In genomic region chrX:56986138-56986537, GRCh38 we compare ENCODE assay signal across 20 cellular contexts. TPM values are rescaled to one million over a fixed set of nuclear protein-coding genes. Genes with fewer than 3 reads are reported as not detected.
DNase-seq lines count a peak whose midpoint lies in the region; ATAC-seq, FAIRE-seq and TF ChIP-seq lines count a peak whose summit lies in the region.
"Had no signal": no experiment of that assay in that cellular context is flagged by ENCODE, and none has a peak within 500 bp of the region (broad histone marks: within the 10 kb centered on the region; RNA-seq: fewer than 3 reads in every experiment).

No MANE protein-coding gene starts in this region.

- FAIRE-seq in bronchial epithelial cell (lab: Jason Lieb, UNC): no peak
- FAIRE-seq: H54, K562, TTC549 had no signal

- ATAC-seq in GM18502 (IDR thresholded peaks at IDR 0.05; ENCODE audit: poor library complexity, unreplicated experiment) (peak; percentile 60), GM18873 (IDR thresholded peaks at IDR 0.05; ENCODE audit: low FRiP score, unreplicated experiment) (peak; percentile 51), HG03139 (IDR thresholded peaks at IDR 0.05; ENCODE audit: unreplicated experiment) (peak; percentile 52), GM19397 (IDR thresholded peaks at IDR 0.05; ENCODE audit: unreplicated experiment) (no peak), HG03135 (IDR thresholded peaks at IDR 0.05; ENCODE audit: unreplicated experiment) (no peak)
- ATAC-seq: K562, natural killer cell, Panc1 had no signal

- no peak for TF ChIP-seq CTCF in bronchial epithelial cell (IDR thresholded peaks at IDR 0.05; ENCODE audit: insufficient read depth, low read length, severe bottlenecking)

- H3K27me3 ChIP-seq in bronchial epithelial cell (ENCODE audit: control insufficient read depth, insufficient read depth, low read length): no peaks in the 10 kb centered on the region
- H3K27me3 ChIP-seq: colonic mucosa had no signal

- DNase-seq in bronchial epithelial cell (ENCODE audit: low read depth) (peak; percentile 68), MV-4-11 (lab: John Stamatoyannopoulos, UW) (no peak), cerebellar nuclear complex (lab: John Stamatoyannopoulos, UW) (no peak)
- DNase-seq: aorta; Calu3; colonic mucosa; immature natural killer cell; natural killer cell; NCI-H526 treated with DMSO at 0.1 percent for 48 hours; stimulated activated naive CD4-positive, alpha-beta T cell treated with Interleukin-2 at 50 U/mL for 16 hours; trophoblast cell had no signal

- H3K4me3 ChIP-seq in bronchial epithelial cell (ENCODE audit: low read depth, low read length): no peak overlapping the region
- H3K4me3 ChIP-seq: colonic mucosa, K562 had no signal

- no peaks in the 10 kb centered on the region for H3K36me3 ChIP-seq in bronchial epithelial cell (ENCODE audit: control insufficient read depth, insufficient read depth, low read length)
- H3K36me3 ChIP-seq: colonic mucosa had no signal

RNA-seq across cellular contexts. Expression of gene SPIN3, which starts 9.2 kb away (rescaled TPM):
- 7.1 and 10.1 TPM in 2 replicates for total RNA-seq in bronchial epithelial cell

Comparison
In these comparisons a context has a peak if more than half of its experiments do, and no peak if none do; other contexts are left out.
1. ATAC-seq: peak in GM18502 (single experiment), GM18873 (single experiment) and HG03139 (single experiment); none in GM19397 (single experiment) and HG03135 (single experiment).